In genomic region chr11:18700375-18700774, GRCh38 we compare ENCODE assay signal across 13 cellular contexts. TPM values are rescaled to one million over a fixed set of nuclear protein-coding genes. Genes with fewer than 3 reads are reported as not detected.
DNase-seq lines count a peak whose midpoint lies in the region; FAIRE-seq and TF ChIP-seq lines count a peak whose summit lies in the region.
"Had no signal": no experiment of that assay in that cellular context is flagged by ENCODE, and none has a peak within 500 bp of the region (broad histone marks: within the 10 kb centered on the region; RNA-seq: fewer than 3 reads in every experiment).

No MANE protein-coding gene starts in this region.

- no peak for TF ChIP-seq POLR2A in lower leg skin (IDR thresholded peaks at IDR 0.05)

- no peak for FAIRE-seq in D721Med (lab: Jason Lieb, UNC)

- no peak for DNase-seq in CD4-positive, alpha-beta memory T cell
- peak; percentile 64 for DNase-seq in LHCN-M2 (ENCODE audit: low read depth)
- peak in 2 of 61 donors; percentile 19 to 33 for DNase-seq in caudate nucleus (lab: John Stamatoyannopoulos, UW)
- DNase-seq in nephron progenitor cell: no peak
- DNase-seq in D721Med (ENCODE audit: insufficient read length, low spot score): no peak
- DNase-seq in lower leg skin (ENCODE audit: low spot score in 2 of 2): no peak
- DNase-seq in HFFc6: no peak
- no peak for DNase-seq in GM20000 (ENCODE audit: low spot score)
- DNase-seq: activated CD8-positive, alpha-beta memory T cell treated with anti-CD3 and anti-CD28 coated beads, Interleukin-2, amount 50 U/mL, for 4 hours; NCI-H187; Right ventricle myocardium superior had no signal

- H3K27me3 ChIP-seq in CD4-positive, alpha-beta memory T cell (ENCODE audit: insufficient read depth, low read length): no peaks in the 10 kb centered on the region

- H3K9me3 Mint-ChIP-seq in CD4-positive, alpha-beta memory T cell: no peaks in the 10 kb centered on the region
- no peaks in the 10 kb centered on the region for H3K9me3 Mint-ChIP-seq in nephron progenitor cell
- H3K9me3 Mint-ChIP-seq in HFFc6: no peaks in the 10 kb centered on the region

- peak overlapping the region in 4 of 7 donors; percentile 6 to 91 (median 71) for H3K27ac Mint-ChIP-seq in CD4-positive, alpha-beta memory T cell
- H3K27ac Mint-ChIP-seq in nephron progenitor cell (no peak overlapping the region), HFFc6 (no peak overlapping the region)

- TF ChIP-seq CTCF in nephron progenitor cell (IDR thresholded peaks at IDR 0.05) (no peak), D721Med (IDR thresholded peaks at IDR 0.05; ENCODE audit: insufficient read depth, missing control alignments) (no peak), lower leg skin (IDR thresholded peaks at IDR 0.05) (no peak), HFFc6 (IDR thresholded peaks at IDR 0.05) (no peak), GM20000 (IDR thresholded peaks at IDR 0.05; ENCODE audit: extremely low read depth, missing control alignments) (no peak)

- peaks cover 18% of the 10 kb centered on the region for H3K4me1 ChIP-seq in CD4-positive, alpha-beta memory T cell (ENCODE audit: insufficient read depth, low read length)
- H3K4me1 ChIP-seq: HAP-1 had no signal

- H3K36me3 ChIP-seq in CD4-positive, alpha-beta memory T cell (ENCODE audit: insufficient read depth, low read length): no peaks in the 10 kb centered on the region
- H3K36me3 ChIP-seq: HAP-1 had no signal

- H3K36me3 Mint-ChIP-seq in CD4-positive, alpha-beta memory T cell: peaks cover 0 to 3% of the 10 kb centered on the region in 2 donors
- no peaks in the 10 kb centered on the region for H3K36me3 Mint-ChIP-seq in nephron progenitor cell (ENCODE audit: low read depth)
- no peaks in the 10 kb centered on the region for H3K36me3 Mint-ChIP-seq in HFFc6 (ENCODE audit: low read depth)

- H3K27ac ChIP-seq in CD4-positive, alpha-beta memory T cell (ENCODE audit: low read depth, low read length): no peak overlapping the region
- peak overlapping the region; percentile 27 for H3K27ac ChIP-seq in caudate nucleus (ENCODE audit: low read depth, low read length)
- H3K27ac ChIP-seq: HL-60 had no signal

- intact Hi-C loops in CD4-positive, alpha-beta memory T cell (cut with micrococcal nuclease): no loop called here
- intact Hi-C loops in lower leg skin (cut with DNase I; ENCODE audit: low total_unique reads): no loop called here

- WGBS in lower leg skin, 2 donors: 30 to 47% methylated on average over 1 of the region's 1 CpG

- H3K4me3 Mint-ChIP-seq in CD4-positive, alpha-beta memory T cell: peak overlapping the region; percentile 79 to 88 (median 82)
- H3K4me3 Mint-ChIP-seq in nephron progenitor cell (peak overlapping the region; percentile 84), HFFc6 (no peak overlapping the region)

- no peaks in the 10 kb centered on the region for H3K27me3 Mint-ChIP-seq in CD4-positive, alpha-beta memory T cell
- H3K27me3 Mint-ChIP-seq in nephron progenitor cell (ENCODE audit: low read depth, poor library complexity): peaks cover 62% of the 10 kb centered on the region
- H3K27me3 Mint-ChIP-seq in HFFc6 (ENCODE audit: insufficient read depth): peaks cover 29% of the 10 kb centered on the region

- POLR2A ChIA-PET in CD4-positive, alpha-beta memory T cell (lab: Charles Lee; ENCODE audit: partially characterized antibody): no interaction called here

- CTCF ChIA-PET in CD4-positive, alpha-beta memory T cell (lab: Charles Lee; ENCODE audit: partially characterized antibody): interaction anchor here (1.3 to 1.5 kb wide), 2 partner anchors 22 to 31 kb away, joined by 5 to 7 read pairs; no protein-coding TSS in a partner anchor

- no peak overlapping the region for H3K4me3 ChIP-seq in CD4-positive, alpha-beta memory T cell (ENCODE audit: low read length in 2 of 2)
- H3K4me3 ChIP-seq in lower leg skin (ENCODE audit: low read depth, poor library complexity, severe bottlenecking): no peak overlapping the region
- H3K4me3 ChIP-seq: HAP-1 had no signal

- no peaks in the 10 kb centered on the region for H3K9me3 ChIP-seq in CD4-positive, alpha-beta memory T cell (ENCODE audit: control insufficient read depth in 1 of 2, low read length in 2 of 2)
- H3K9me3 ChIP-seq: HAP-1 had no signal

- H3K4me1 Mint-ChIP-seq in CD4-positive, alpha-beta memory T cell: peaks cover 13 to 36% (median 22%) of the 10 kb centered on the region in 4 donors
- H3K4me1 Mint-ChIP-seq in nephron progenitor cell (peaks cover 43% of the 10 kb centered on the region), HFFc6 (ENCODE audit: low read depth) (peaks cover 20% of the 10 kb centered on the region)

RNA-seq across cellular contexts. Expression of gene TMEM86A, which starts 1.8 kb away (rescaled TPM):
- 1 to 10 TPM; 2.5 to 4.0 TPM for total RNA-seq in CD4-positive, alpha-beta memory T cell
- under 1 TPM; 0.76 to 0.88 TPM for polyA plus RNA-seq in CD4-positive, alpha-beta memory T cell
- total RNA-seq in LHCN-M2 (2014; rRNA removed) (1.6 and 2.1 TPM in 2 replicates), lower leg skin (10 to 100 TPM; 37.6 to 96.2 (median 52.8) TPM)
- 2.1 TPM for polyA plus RNA-seq in LHCN-M2 (2012)
- total RNA-seq in HFFc6 (2021; fragmentation: NEBNext Ultra II Directional; extraction: Animal tissue kit (Norgen Biotek cat#: 25700)): under 1 TPM; 0.23 to 0.61 (median 0.41) TPM

RNA-seq across cellular contexts. Expression of gene IGSF22, which starts 25.6 kb away (rescaled TPM):
- total RNA-seq in CD4-positive, alpha-beta memory T cell: 1 to 10 TPM; 5.3 to 8.0 TPM
- 1 to 10 TPM; 4.6 to 5.8 TPM for polyA plus RNA-seq in CD4-positive, alpha-beta memory T cell
- not detected in 2 replicates for total RNA-seq in LHCN-M2 (2014; rRNA removed)
- 0.26 TPM for polyA plus RNA-seq in LHCN-M2 (2012)
- total RNA-seq in lower leg skin: under 1 TPM in 3 of 4 donors, not detected in 1; 0.15 to 0.68 (median 0.34) TPM
- not detected for total RNA-seq in HFFc6 (2021; fragmentation: NEBNext Ultra II Directional; extraction: Animal tissue kit (Norgen Biotek cat#: 25700))

Comparison
In these comparisons a context has a peak if more than half of its experiments do, and no peak if none do; other contexts are left out.
1. H3K27ac Mint-ChIP-seq: peak in CD4-positive, alpha-beta memory T cell (4 of 7); none in nephron progenitor cell (single experiment) and HFFc6 (single experiment).
2. RNA of gene TMEM86A, which starts 1.8 kb away (total RNA-seq): 37.6 to 96.2 TPM in lower leg skin; 2.5 to 4.0 TPM in CD4-positive, alpha-beta memory T cell, 1.6 to 2.1 TPM in LHCN-M2 and 0.23 to 0.61 TPM in HFFc6; every median in the first group is over 4 times any median in the second.